ENCODE assay signal across 8 cellular contexts in genomic region chr1:169483500-169483966, GRCh38. TPM values are rescaled to one million over a fixed set of nuclear protein-coding genes. Genes with fewer than 3 reads are reported as not detected.
DNase-seq lines count a peak whose midpoint lies in the region; ATAC-seq and TF ChIP-seq lines count a peak whose summit lies in the region.

No MANE protein-coding gene starts in this region.

- ATAC-seq in HG03354 (IDR thresholded peaks at IDR 0.05; ENCODE audit: poor library complexity, severe bottlenecking, unreplicated experiment) (no peak), omental fat pad (ENCODE audit: low FRiP score) (no peak)

- WGBS in mesenchymal stem cell: 86% methylated on average over 5 of the region's 5 CpGs

- H3K18ac ChIP-seq in mesenchymal stem cell (ENCODE audit: low read depth in 1 of 2, low read length in 2 of 2): peak overlapping the region; percentile 29 to 32

- H3K4me1 ChIP-seq in BLaER1 treated with 17β-estradiol and CSF1 and Interleukin-3, amounts not matched to agents 10 nM and 100 nM: peaks cover 28 to 41% (median 31%) of the 10 kb centered on the region in 10 experiments
- H3K4me1 ChIP-seq in mesenchymal stem cell (ENCODE audit: control insufficient read depth, insufficient read depth, low read depth, low read length): peaks cover 2% of the 10 kb centered on the region

- H3K27me3 Mint-ChIP-seq in MCF 10A (ENCODE audit: insufficient read depth, unreplicated experiment): no peaks in the 10 kb centered on the region

- H3K36me3 ChIP-seq in BLaER1 treated with 17β-estradiol and CSF1 and Interleukin-3, amounts not matched to agents 10 nM and 100 nM: no peaks in the 10 kb centered on the region
- H3K36me3 ChIP-seq in mesenchymal stem cell (ENCODE audit: control insufficient read depth in 1 of 2, insufficient read depth in 2 of 2, low read depth in 1 of 2, low read length in 2 of 2): no peaks in the 10 kb centered on the region

- H4K91ac ChIP-seq in mesenchymal stem cell (ENCODE audit: low read length): no peak overlapping the region

- peak overlapping the region in 1 of 10 experiments; percentile 84; a peak in 1 of 20 replicates for H3K4me3 ChIP-seq in BLaER1 treated with 17β-estradiol and CSF1 and Interleukin-3, amounts not matched to agents 10 nM and 100 nM
- peak overlapping the region; percentile 74 for H3K4me3 ChIP-seq in LNCaP clone FGC (ENCODE audit: low read depth, low read length)
- H3K4me3 ChIP-seq in mesenchymal stem cell (ENCODE audit: insufficient read depth in 1 of 2, low read depth in 1 of 2, low read length in 2 of 2): peak overlapping the region in 1 of 2 experiments; percentile 84

- no peak overlapping the region for H2AFZ ChIP-seq in mesenchymal stem cell (ENCODE audit: low read depth, low read length)

- H3K23ac ChIP-seq in mesenchymal stem cell (ENCODE audit: low read length in 2 of 2): no peak overlapping the region

- H3K14ac ChIP-seq in mesenchymal stem cell (ENCODE audit: low read length in 2 of 2): no peak overlapping the region

- H2BK15ac ChIP-seq in mesenchymal stem cell (ENCODE audit: low read depth, poor library complexity, severe bottlenecking): no peak overlapping the region

- no TSS peak for BruUV-seq in MCF 10A (replicated peaks; lab: Mats Ljungman, UMichigan)

- H3K4me3 Mint-ChIP-seq in MCF 10A (ENCODE audit: unreplicated experiment): peak overlapping the region; percentile 75

- DNase-seq in LNCaP clone FGC (ENCODE audit: low read depth) (peak; percentile 45), MCF 10A (ENCODE audit: unreplicated experiment) (peak; percentile 83), mesenchymal stem cell (peak; percentile 65), posterior cingulate gyrus (no peak), DMS114 treated with DMSO at 0.1 percent for 48 hours (lab: John Stamatoyannopoulos, UW; ENCODE audit: unreplicated experiment) (no peak), omental fat pad (ENCODE audit: low spot score) (no peak)

- H2BK12ac ChIP-seq in mesenchymal stem cell (ENCODE audit: low read length in 2 of 2): no peak overlapping the region

- no peaks in the 10 kb centered on the region for H3K36me3 Mint-ChIP-seq in MCF 10A (ENCODE audit: insufficient read depth, unreplicated experiment)

- no peaks in the 10 kb centered on the region for H3K9me3 ChIP-seq in BLaER1 treated with 17β-estradiol and CSF1 and Interleukin-3, amounts not matched to agents 10 nM and 100 nM (replicated peaks in 1 of 11)
- no peaks in the 10 kb centered on the region for H3K9me3 ChIP-seq in mesenchymal stem cell (ENCODE audit: control insufficient read depth, low read length)

- H3K9me3 Mint-ChIP-seq in MCF 10A (ENCODE audit: unreplicated experiment): no peaks in the 10 kb centered on the region

- POLR2A ChIA-PET in MCF 10A (lab: Yijun Ruan, JAX): interaction anchor here (0.6 to 3.0 kb wide), 25 partner anchors 9 to 1305 kb away, joined by 3 to 51 read pairs (median 5); partner anchors contain the start of genes BLZF1, METTL18, NME7 and TIPRL

- TF ChIP-seq CTCF in LNCaP clone FGC (IDR thresholded peaks at IDR 0.05; ENCODE audit: control insufficient read depth, extremely low read depth, insufficient read depth) (no peak), MCF 10A (IDR thresholded peaks at IDR 0.05; ENCODE audit: unreplicated experiment) (no peak), omental fat pad (IDR thresholded peaks at IDR 0.05) (no peak)

- no peak overlapping the region for H3K9ac ChIP-seq in BLaER1 treated with 17β-estradiol and CSF1 and Interleukin-3, amounts not matched to agents 10 nM and 100 nM
- H3K9ac ChIP-seq in mesenchymal stem cell (ENCODE audit: low read length): peak overlapping the region; percentile 91

- H3K79me1 ChIP-seq in mesenchymal stem cell (replicated peaks; ENCODE audit: low read length, poor library complexity, severe bottlenecking): peaks cover 15% of the 10 kb centered on the region

- H3K4ac ChIP-seq in mesenchymal stem cell (ENCODE audit: low read depth in 1 of 2, low read length in 2 of 2): peak overlapping the region in 1 of 2 experiments; percentile 30

- H3K27me3 ChIP-seq in BLaER1 treated with 17β-estradiol and CSF1 and Interleukin-3, amounts not matched to agents 10 nM and 100 nM: no peaks in the 10 kb centered on the region
- H3K27me3 ChIP-seq in mesenchymal stem cell (ENCODE audit: control insufficient read depth in 1 of 2, insufficient read depth in 1 of 2, low read length in 2 of 2): no peaks in the 10 kb centered on the region

- no peak overlapping the region for H4K8ac ChIP-seq in mesenchymal stem cell (ENCODE audit: low read length)

- H2BK120ac ChIP-seq in mesenchymal stem cell (ENCODE audit: low read depth, low read length): no peak overlapping the region

- H3K27ac Mint-ChIP-seq in MCF 10A (ENCODE audit: low read depth, unreplicated experiment): peak overlapping the region; percentile 98

- peak overlapping the region; percentile 79 to 97 (median 89); a peak in 21 of 22 replicates for H3K4me2 ChIP-seq in BLaER1 treated with 17β-estradiol and CSF1 and Interleukin-3, amounts not matched to agents 10 nM and 100 nM
- H3K4me2 ChIP-seq in mesenchymal stem cell (ENCODE audit: low read length, poor library complexity, severe bottlenecking): no peak overlapping the region

- H4K20me1 ChIP-seq in BLaER1 treated with 17β-estradiol and CSF1 and Interleukin-3, amounts not matched to agents 10 nM and 100 nM: peaks cover 0 to 16% (median 0%) of the 10 kb centered on the region in 11 experiments; a peak in 4 of 22 replicates

- peaks cover 54% of the 10 kb centered on the region for H3K4me1 Mint-ChIP-seq in MCF 10A (ENCODE audit: insufficient read depth, unreplicated experiment)

- intact Hi-C loops in MCF 10A (cut with micrococcal nuclease) (loop anchor here (10.0 kb wide), 1 partner anchor 369 kb away; no protein-coding TSS in a partner anchor), posterior cingulate gyrus (cut with DNase I) (loop anchor here (10.0 kb wide), 1 partner anchor 59 kb away; the partner anchor contains the start of gene CCDC181)

- H2AK5ac ChIP-seq in mesenchymal stem cell (ENCODE audit: low read length, severe bottlenecking): no peak overlapping the region

- no peak overlapping the region for H2BK5ac ChIP-seq in mesenchymal stem cell (ENCODE audit: low read depth, low read length, poor library complexity, severe bottlenecking)

- CTCF ChIA-PET in MCF 10A (lab: Yijun Ruan, JAX): interaction anchor here (0.9 to 4.1 kb wide), 8 partner anchors 11 to 64 kb away, joined by 3 to 42 read pairs (median 4); no protein-coding TSS in a partner anchor

- H3K27ac ChIP-seq in BLaER1 treated with 17β-estradiol and CSF1 and Interleukin-3, amounts not matched to agents 10 nM and 100 nM: no peak overlapping the region
- no peak overlapping the region for H3K27ac ChIP-seq in mesenchymal stem cell (ENCODE audit: low read length, poor library complexity, severe bottlenecking)

RNA-seq across cellular contexts. Expression of gene SLC19A2, which starts 2.2 kb away (rescaled TPM):
- 13.9 and 16.7 TPM in 2 replicates for total RNA-seq in MCF 10A (2022)
- polyA plus RNA-seq in mesenchymal stem cell (2013, experiment 1 of 2): 6.8 TPM
- 7.1 TPM for polyA plus RNA-seq in mesenchymal stem cell (2013, experiment 2 of 2)
- total RNA-seq in omental fat pad: 100 to 1,000 TPM in 2 of 4 donors, 10 to 100 TPM in 2; 48.8 to 195 (median 96.0) TPM

RNA-seq across cellular contexts. Expression of gene CCDC181, which starts 56.3 kb away (rescaled TPM):
- total RNA-seq in MCF 10A (2022): not detected in 2 replicates
- polyA plus RNA-seq in mesenchymal stem cell (2013, experiment 1 of 2): 0.18 TPM
- polyA plus RNA-seq in mesenchymal stem cell (2013, experiment 2 of 2): 0.25 TPM
- 1 to 10 TPM in 1 of 4 donors, under 1 TPM in 3; 0.19 to 1.1 (median 0.43) TPM for total RNA-seq in omental fat pad

Comparison
In these comparisons a context has a peak if more than half of its experiments do, and no peak if none do; other contexts are left out.
1. DNase-seq: peak in LNCaP clone FGC (single experiment), MCF 10A (single experiment) and mesenchymal stem cell (single experiment); none in posterior cingulate gyrus (0 of 10), DMS114 treated with DMSO at 0.1 percent for 48 hours (single experiment) and omental fat pad (single experiment).